ENCODE assay signal across 10 cellular contexts in genomic region chr17:29155966-29156338, GRCh38. TPM values are rescaled to one million over a fixed set of nuclear protein-coding genes. Genes with fewer than 3 reads are reported as not detected.
DNase-seq lines count a peak whose midpoint lies in the region; ATAC-seq, FAIRE-seq and TF ChIP-seq lines count a peak whose summit lies in the region.
"Had no signal": no experiment of that assay in that cellular context is flagged by ENCODE, and none has a peak within 500 bp of the region (broad histone marks: within the 10 kb centered on the region; RNA-seq: fewer than 3 reads in every experiment).

No MANE protein-coding gene starts in this region.

- no peaks in the 10 kb centered on the region for H3K9me1 ChIP-seq in keratinocyte (ENCODE audit: control insufficient read depth, extremely low read depth, insufficient read depth, low read length)

- no peak overlapping the region for H3K4me3 Mint-ChIP-seq in T-helper 1 cell treated with Interleukin-12 subunit alpha and Interleukin-12 subunit beta and Interleukin-4 antibody, amounts not matched to agents 30 μg/mL and 1 μg/mL, for 36 hours

- H3K27me3 Mint-ChIP-seq in T-helper 1 cell treated with Interleukin-12 subunit alpha and Interleukin-12 subunit beta and Interleukin-4 antibody, amounts not matched to agents 30 μg/mL and 1 μg/mL, for 36 hours (ENCODE audit: low read depth), result no peaks in the 10 kb centered on the region

- peak overlapping the region; percentile 65 for H3K9ac ChIP-seq in keratinocyte (ENCODE audit: control insufficient read depth, extremely low read depth, insufficient read depth, low read length)

- peak overlapping the region; percentile 20 for H3K27ac Mint-ChIP-seq in T-helper 1 cell treated with Interleukin-12 subunit alpha and Interleukin-12 subunit beta and Interleukin-4 antibody, amounts not matched to agents 30 μg/mL and 1 μg/mL, for 36 hours

- intact Hi-C loops in ascending aorta (cut with DNase I) (no loop called here), aorta (cut with DNase I) (no loop called here)

- H3K36me3 Mint-ChIP-seq in T-helper 1 cell treated with Interleukin-12 subunit alpha and Interleukin-12 subunit beta and Interleukin-4 antibody, amounts not matched to agents 30 μg/mL and 1 μg/mL, for 36 hours (ENCODE audit: low read depth), result peaks cover 5% of the 10 kb centered on the region

- DNase-seq in T-helper 1 cell (no peak), ascending aorta (ENCODE audit: low spot score in 2 of 2) (no peak), keratinocyte (ENCODE audit: low read depth, low spot score) (no peak), substantia nigra (lab: John Stamatoyannopoulos, UW) (no peak), C1 segment of cervical spinal cord (lab: John Stamatoyannopoulos, UW) (no peak), aorta (no peak)
- DNase-seq in NK-92 treated with Interleukin-12 subunit alpha and Interleukin-12 subunit beta, amount 100 ng/mL, for 24 hours (lab: John Stamatoyannopoulos, UW), result no peak

- H3K4me1 ChIP-seq in ascending aorta (peaks cover 12 to 34% of the 10 kb centered on the region in 2 donors), keratinocyte (ENCODE audit: control insufficient read depth, extremely low read depth, insufficient read depth, low read length) (peaks cover 83% of the 10 kb centered on the region), aorta (ENCODE audit: control insufficient read depth in 1 of 2, insufficient read depth in 2 of 2, low read length in 2 of 2) (peaks cover 0 to 7% of the 10 kb centered on the region in 2 donors)

- H2AFZ ChIP-seq in keratinocyte (ENCODE audit: control insufficient read depth, low read length), result no peak overlapping the region

- dilution Hi-C loops in keratinocyte (cut with MboI; ENCODE audit: extremely low pct_ligation_motif_present, low sequenced_read_pairs), result no loop called here

- peak overlapping the region; percentile 57 to 70 for H3K27ac ChIP-seq in ascending aorta
- peak overlapping the region; percentile 90 for H3K27ac ChIP-seq in keratinocyte (ENCODE audit: control insufficient read depth, insufficient read depth, low read length)
- H3K27ac ChIP-seq in substantia nigra (ENCODE audit: low read depth, low read length, poor library complexity, severe bottlenecking), result peak overlapping the region; percentile 96
- H3K27ac ChIP-seq in aorta (ENCODE audit: low read depth in 1 of 2, low read length in 2 of 2), result no peak overlapping the region

- peaks cover 81% of the 10 kb centered on the region for H3K79me2 ChIP-seq in keratinocyte (ENCODE audit: control insufficient read depth, insufficient read depth, low read length)

- H3K9me3 ChIP-seq in ascending aorta (no peaks in the 10 kb centered on the region), keratinocyte (ENCODE audit: control insufficient read depth, low read depth, low read length) (no peaks in the 10 kb centered on the region), aorta (ENCODE audit: control insufficient read depth, low read length) (no peaks in the 10 kb centered on the region)

- peak overlapping the region; percentile 78 for H3K4me2 ChIP-seq in keratinocyte (ENCODE audit: control insufficient read depth, extremely low read depth, insufficient read depth, low read depth, low read length)

- H3K4me3 ChIP-seq in ascending aorta, result no peak overlapping the region
- no peak overlapping the region for H3K4me3 ChIP-seq in keratinocyte (ENCODE audit: control insufficient read depth in 2 of 3, extremely low read depth in 1 of 3, insufficient read depth in 2 of 3, low read depth in 1 of 3, low read length in 3 of 3)
- H3K4me3 ChIP-seq in aorta (ENCODE audit: low read length in 2 of 2), result no peak overlapping the region

- no peaks in the 10 kb centered on the region for H4K20me1 ChIP-seq in keratinocyte (ENCODE audit: control insufficient read depth, extremely low read depth, insufficient read depth, low read length)

- TF ChIP-seq CTCF in ascending aorta (IDR thresholded peaks at IDR 0.05), result no peak
- no peak for TF ChIP-seq CTCF in keratinocyte (optimal IDR thresholded peaks at IDR 0.05 in 1 of 3, IDR thresholded peaks at IDR 0.05 in 1 of 3, conservative IDR thresholded peaks at IDR 0.05 in 1 of 3; ENCODE audit: extremely low read depth in 1 of 3, insufficient read depth in 2 of 3, low read length in 3 of 3)

- H3K27me3 ChIP-seq in ascending aorta (no peaks in the 10 kb centered on the region), keratinocyte (ENCODE audit: control insufficient read depth, extremely low read depth, insufficient read depth, low read length) (no peaks in the 10 kb centered on the region), aorta (ENCODE audit: control insufficient read depth in 1 of 2, insufficient read depth in 2 of 2, low read length in 1 of 2) (no peaks in the 10 kb centered on the region)

- WGBS in aorta, 2 donors, result 84 to 91% methylated on average over 3 of the region's 3 CpGs

- FAIRE-seq in keratinocyte (lab: Jason Lieb, UNC), result no peak
- FAIRE-seq: A204.1, GM18507 had no signal

- no peaks in the 10 kb centered on the region for H3K36me3 ChIP-seq in ascending aorta
- H3K36me3 ChIP-seq in keratinocyte (ENCODE audit: control insufficient read depth in 2 of 2, extremely low read depth in 1 of 2, insufficient read depth in 2 of 2, low read length in 2 of 2), result peaks cover 8 to 10% of the 10 kb centered on the region in 2 experiments
- no peaks in the 10 kb centered on the region for H3K36me3 ChIP-seq in aorta (ENCODE audit: control insufficient read depth in 1 of 2, insufficient read depth in 2 of 2, low read length in 1 of 2)

- peaks cover 43% of the 10 kb centered on the region for H3K4me1 Mint-ChIP-seq in T-helper 1 cell treated with Interleukin-12 subunit alpha and Interleukin-12 subunit beta and Interleukin-4 antibody, amounts not matched to agents 30 μg/mL and 1 μg/mL, for 36 hours (ENCODE audit: low read depth)

- ATAC-seq in aorta (ENCODE audit: low FRiP score), result no peak

- no peaks in the 10 kb centered on the region for H3K9me3 Mint-ChIP-seq in T-helper 1 cell treated with Interleukin-12 subunit alpha and Interleukin-12 subunit beta and Interleukin-4 antibody, amounts not matched to agents 30 μg/mL and 1 μg/mL, for 36 hours

RNA-seq across cellular contexts. Expression of gene MYO18A, which starts 24.2 kb away (rescaled TPM):
- total RNA-seq in ascending aorta (185 TPM), aorta (100 to 1,000 TPM; 102 to 116 TPM)
- polyA plus RNA-seq in keratinocyte (18.4 to 26.6 TPM (median 20.0 TPM) in 3 replicates), aorta (100 to 1,000 TPM in 1 of 2 donors, 10 to 100 TPM in 1; 17.4 to 107 TPM)
- 132 TPM for polyA plus RNA-seq in keratinocyte (2011; ENCODE audit: low read depth)
- 13.5 and 22.0 TPM in 2 replicates for polyA plus RNA-seq in keratinocyte (2011; cell fraction: cytosol; rRNA removed)
- polyA plus RNA-seq in keratinocyte (2011; cell fraction: nucleus; rRNA removed), result 129 and 141 TPM in 2 replicates
- 70.9 and 78.4 TPM in 2 replicates for polyA plus RNA-seq in keratinocyte (2012; ENCODE audit: low replicate concordance)
- 43.5 to 142 TPM (median 64.0 TPM) in 3 replicates for polyA minus RNA-seq in keratinocyte
- polyA minus RNA-seq in keratinocyte (2011; cell fraction: cytosol; rRNA and poly(A)+ RNA removed), result 32.6 TPM
- polyA minus RNA-seq in keratinocyte (2011; cell fraction: nucleus; rRNA and poly(A)+ RNA removed), result 71.2 and 113 TPM in 2 replicates

Comparison
In these comparisons a context has a peak if more than half of its experiments do, and no peak if none do; other contexts are left out.
1. H3K27ac ChIP-seq: peak in ascending aorta (2 of 2), keratinocyte (single experiment) and substantia nigra (single experiment); none in aorta (0 of 2).